ENCODE assay signal across 13 cellular contexts in the genomic region with DNA sequence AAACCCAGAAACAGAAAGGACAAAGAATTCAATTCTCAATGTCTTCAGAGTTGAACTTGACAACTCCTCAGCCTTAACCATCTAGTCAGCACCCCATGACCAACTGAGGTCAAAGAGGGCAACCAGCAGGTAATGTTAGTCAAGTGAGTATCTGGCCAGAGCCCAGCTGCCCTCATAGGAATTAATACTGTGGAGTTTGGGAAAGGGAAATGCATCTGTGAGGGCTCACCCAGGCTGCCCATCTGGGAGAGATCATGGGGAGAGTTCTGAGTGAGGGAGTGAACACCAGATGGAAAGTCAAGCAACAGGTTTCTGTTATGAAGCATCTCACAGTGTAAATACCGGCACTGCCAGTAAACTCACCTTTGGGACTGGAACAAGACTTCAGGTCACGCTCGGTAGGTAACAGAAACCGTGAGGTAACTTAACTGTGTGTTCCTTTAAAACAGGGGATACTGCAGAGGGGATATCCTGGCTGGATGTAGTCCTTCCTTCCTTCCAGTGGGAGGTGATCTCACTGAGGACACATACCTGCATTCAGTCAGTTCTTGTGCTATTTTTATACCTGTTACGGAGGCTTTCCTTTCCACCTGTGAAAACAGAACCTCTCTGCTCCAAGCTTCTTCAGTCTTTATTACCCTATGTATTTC.
DNase-seq lines count a peak whose midpoint lies in the region; ATAC-seq and TF ChIP-seq lines count a peak whose summit lies in the region.
"Had no signal": no experiment of that assay in that cellular context is flagged by ENCODE, and none has a peak within 500 bp of the region (broad histone marks: within the 10 kb centered on the region; RNA-seq: fewer than 3 reads in every experiment).

No MANE protein-coding gene starts in this region.

- 64 to 78% (median 77%) methylated on average over 5 of the region's 5 CpGs for WGBS in spleen, 5 donors

- no peak overlapping the region for H3K4me3 ChIP-seq in H7 (ENCODE audit: insufficient read depth, low read depth, low read length)
- H3K4me3 ChIP-seq in spleen = peak overlapping the region in 2 of 8 donors; percentile 5 to 49

- peak overlapping the region in 5 of 8 donors; percentile 15 to 90 (median 59) for H3K27ac ChIP-seq in spleen

- no peak for TF ChIP-seq POLR2A in spleen (IDR thresholded peaks at IDR 0.05)

- H3K27me3 ChIP-seq in H7 (ENCODE audit: control insufficient read depth, insufficient read depth, low read length) (no peaks in the 10 kb centered on the region), spleen (replicated peaks in 1 of 7) (no peaks in the 10 kb centered on the region)

- no peak for TF ChIP-seq CTCF in spleen (IDR thresholded peaks at IDR 0.05 in 8 of 11, conservative IDR thresholded peaks at IDR 0.05 in 3 of 11)

- H3K36me3 ChIP-seq in H7 (replicated peaks; ENCODE audit: control insufficient read depth, insufficient read depth, low read length) (no peaks in the 10 kb centered on the region), spleen (no peaks in the 10 kb centered on the region)

- peak overlapping the region; percentile 98 for H3K27ac Mint-ChIP-seq in activated T-cell treated with anti-CD3 and anti-CD28 coated beads, Interleukin-2, amount 50 U/mL, for 72 hours
- peak overlapping the region; percentile 99 for H3K27ac Mint-ChIP-seq in activated naive CD8-positive, alpha-beta T cell treated with anti-CD3 and anti-CD28 coated beads for 36 hours

- intact Hi-C loops in spleen (cut with DNase I; ENCODE audit: low total_unique reads) = no loop called here

- peak overlapping the region; percentile 93 to 95 for H3K4me3 Mint-ChIP-seq in activated T-cell treated with anti-CD3 and anti-CD28 coated beads, Interleukin-2, amount 50 U/mL, for 72 hours
- peak overlapping the region; percentile 90 for H3K4me3 Mint-ChIP-seq in activated naive CD8-positive, alpha-beta T cell treated with anti-CD3 and anti-CD28 coated beads for 36 hours

- H3K4me1 ChIP-seq in spleen = peaks cover 0 to 52% (median 18%) of the 10 kb centered on the region in 6 donors

- H3K27me3 Mint-ChIP-seq in activated T-cell treated with anti-CD3 and anti-CD28 coated beads, Interleukin-2, amount 50 U/mL, for 72 hours (ENCODE audit: low read depth) = no peaks in the 10 kb centered on the region
- H3K27me3 Mint-ChIP-seq in activated naive CD8-positive, alpha-beta T cell treated with anti-CD3 and anti-CD28 coated beads for 36 hours = no peaks in the 10 kb centered on the region

- no peak for DNase-seq in activated T-cell treated with anti-CD3 and anti-CD28 coated beads, Interleukin-2, amount 50 U/mL, for 72 hours
- no peak for DNase-seq in activated T-cell treated with anti-CD3 and anti-CD28 coated beads for 4 hours
- peak; percentile 64 for DNase-seq in H7
- no peak for DNase-seq in activated naive CD8-positive, alpha-beta T cell treated with anti-CD3 and anti-CD28 coated beads for 36 hours
- DNase-seq in spleen = no peak
- no peak for DNase-seq in HuH-7.5 (ENCODE audit: low spot score)
- DNase-seq in NCI-H146 (lab: John Stamatoyannopoulos, UW) = no peak
- DNase-seq: DMS53; mesenchymal stem cell; NCI-H2029; NCI-H748 treated with DMSO at 0.1 percent for 48 hours; stimulated activated CD4-positive, alpha-beta T cell treated with anti-CD3 and anti-CD28 coated beads, Interleukin-15, amount 100 ng/mL, for 24 hours had no signal

- H3K9me3 Mint-ChIP-seq in activated T-cell treated with anti-CD3 and anti-CD28 coated beads, Interleukin-2, amount 50 U/mL, for 72 hours = no peaks in the 10 kb centered on the region
- H3K9me3 Mint-ChIP-seq in activated naive CD8-positive, alpha-beta T cell treated with anti-CD3 and anti-CD28 coated beads for 36 hours = no peaks in the 10 kb centered on the region

- peaks cover 19 to 35% of the 10 kb centered on the region in 2 donors for H3K36me3 Mint-ChIP-seq in activated T-cell treated with anti-CD3 and anti-CD28 coated beads, Interleukin-2, amount 50 U/mL, for 72 hours (ENCODE audit: insufficient read depth in 2 of 2)
- peaks cover 89% of the 10 kb centered on the region for H3K36me3 Mint-ChIP-seq in activated naive CD8-positive, alpha-beta T cell treated with anti-CD3 and anti-CD28 coated beads for 36 hours

- ATAC-seq in activated T-cell treated with anti-CD3 and anti-CD28 coated beads, Interleukin-2, amount 50 U/mL, for 72 hours (replicated peaks in 1 of 2) = no peak
- no peak for ATAC-seq in HG03159 (IDR thresholded peaks at IDR 0.05; ENCODE audit: unreplicated experiment)

- no peaks in the 10 kb centered on the region for H3K9me3 ChIP-seq in spleen

- peaks cover 34% of the 10 kb centered on the region for H3K4me1 Mint-ChIP-seq in activated T-cell treated with anti-CD3 and anti-CD28 coated beads, Interleukin-2, amount 50 U/mL, for 72 hours (ENCODE audit: low read depth)
- H3K4me1 Mint-ChIP-seq in activated naive CD8-positive, alpha-beta T cell treated with anti-CD3 and anti-CD28 coated beads for 36 hours = peaks cover 12% of the 10 kb centered on the region
